Comparison of ENCODE assay signal across 1 cellular context in genomic region chr22:49823289-49824045, GRCh38.
TF ChIP-seq lines count a peak whose summit lies in the region.

No MANE protein-coding gene starts in this region.

TF ChIP-seq in GM12878, 131 proteins besides CTCF, POLR2A, EP300 and RAD21:
- no peak for TF ChIP-seq BACH1 (IDR thresholded peaks at IDR 0.05; ENCODE audit: borderline replicate concordance)
- no peak for TF ChIP-seq YY1 (IDR thresholded peaks at IDR 0.05; ENCODE audit: low read depth, low read length)
- TF ChIP-seq NFXL1 (IDR thresholded peaks at IDR 0.05; ENCODE audit: borderline replicate concordance), result no peak
- TF ChIP-seq, protein P1, sequence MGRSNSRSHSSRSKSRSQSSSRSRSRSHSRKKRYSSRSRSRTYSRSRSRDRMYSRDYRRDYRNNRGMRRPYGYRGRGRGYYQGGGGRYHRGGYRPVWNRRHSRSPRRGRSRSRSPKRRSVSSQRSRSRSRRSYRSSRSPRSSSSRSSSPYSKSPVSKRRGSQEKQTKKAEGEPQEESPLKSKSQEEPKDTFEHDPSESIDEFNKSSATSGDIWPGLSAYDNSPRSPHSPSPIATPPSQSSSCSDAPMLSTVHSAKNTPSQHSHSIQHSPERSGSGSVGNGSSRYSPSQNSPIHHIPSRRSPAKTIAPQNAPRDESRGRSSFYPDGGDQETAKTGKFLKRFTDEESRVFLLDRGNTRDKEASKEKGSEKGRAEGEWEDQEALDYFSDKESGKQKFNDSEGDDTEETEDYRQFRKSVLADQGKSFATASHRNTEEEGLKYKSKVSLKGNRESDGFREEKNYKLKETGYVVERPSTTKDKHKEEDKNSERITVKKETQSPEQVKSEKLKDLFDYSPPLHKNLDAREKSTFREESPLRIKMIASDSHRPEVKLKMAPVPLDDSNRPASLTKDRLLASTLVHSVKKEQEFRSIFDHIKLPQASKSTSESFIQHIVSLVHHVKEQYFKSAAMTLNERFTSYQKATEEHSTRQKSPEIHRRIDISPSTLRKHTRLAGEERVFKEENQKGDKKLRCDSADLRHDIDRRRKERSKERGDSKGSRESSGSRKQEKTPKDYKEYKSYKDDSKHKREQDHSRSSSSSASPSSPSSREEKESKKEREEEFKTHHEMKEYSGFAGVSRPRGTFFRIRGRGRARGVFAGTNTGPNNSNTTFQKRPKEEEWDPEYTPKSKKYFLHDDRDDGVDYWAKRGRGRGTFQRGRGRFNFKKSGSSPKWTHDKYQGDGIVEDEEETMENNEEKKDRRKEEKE (IDR thresholded peaks at IDR 0.05), result no peak
- TF ChIP-seq SMC3 (IDR thresholded peaks at IDR 0.05; ENCODE audit: borderline replicate concordance, low read length), result no peak
- TF ChIP-seq RAD51 (IDR thresholded peaks at IDR 0.05), result no peak
- no peak for TF ChIP-seq CBX5 (IDR thresholded peaks at IDR 0.05; ENCODE audit: low read depth)
- no peak for TF ChIP-seq TCF7 (IDR thresholded peaks at IDR 0.05; ENCODE audit: borderline replicate concordance)
- no peak for TF ChIP-seq ZNF592 (IDR thresholded peaks at IDR 0.05)
- TF ChIP-seq WRNIP1 (IDR thresholded peaks at IDR 0.05; ENCODE audit: borderline replicate concordance, low read depth, low read length), result no peak
- no peak for TF ChIP-seq DPF2 (IDR thresholded peaks at IDR 0.05)
- no peak for TF ChIP-seq SREBF1 (IDR thresholded peaks at IDR 0.05; ENCODE audit: low read length)
- TF ChIP-seq SIN3A (IDR thresholded peaks at IDR 0.05; ENCODE audit: low read depth, low read length), result no peak
- no peak for TF ChIP-seq CBX3 (IDR thresholded peaks at IDR 0.05; ENCODE audit: borderline replicate concordance, low read depth)
- TF ChIP-seq, protein P2, sequence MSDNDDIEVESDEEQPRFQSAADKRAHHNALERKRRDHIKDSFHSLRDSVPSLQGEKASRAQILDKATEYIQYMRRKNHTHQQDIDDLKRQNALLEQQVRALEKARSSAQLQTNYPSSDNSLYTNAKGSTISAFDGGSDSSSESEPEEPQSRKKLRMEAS (IDR thresholded peaks at IDR 0.05; ENCODE audit: low read depth, low read length), result no peak
- no peak for TF ChIP-seq RFX5 (IDR thresholded peaks at IDR 0.05; ENCODE audit: low read depth, low read length)
- TF ChIP-seq NRF1 (conservative IDR thresholded peaks at IDR 0.05; ENCODE audit: low read depth, low read length), result no peak
